In genomic region chr3:40572588-40572987, GRCh38 we compare ENCODE assay signal across 28 cellular contexts.
"Had no signal": no experiment of that assay in that cellular context is flagged by ENCODE, and none has a peak within 500 bp of the region (broad histone marks: within the 10 kb centered on the region; RNA-seq: fewer than 3 reads in every experiment).

No MANE protein-coding gene starts in this region.

- DNase-seq: activated B cell treated with CpG ODN at 0.5 μM for 24 hours; activated CD4-positive, alpha-beta memory T cell treated with anti-CD3 and anti-CD28 coated beads for 36 hours; activated CD4-positive, alpha-beta T cell treated with anti-CD3 and anti-CD28 coated beads for 4 hours; activated CD4-positive, alpha-beta T cell treated with anti-CD3 and anti-CD28 coated beads, Interleukin-2, amount 50 U/mL, for 1 hour; activated CD4-positive, CD25-positive, alpha-beta regulatory T cell treated with anti-CD3 and anti-CD28 coated beads, Interleukin-2, amount 50 U/mL, for 72 hours; activated gamma-delta T cell; activated naive CD4-positive, alpha-beta T cell treated with Interleukin-2 at 50 U/mL for 16 hours; activated naive CD8-positive, alpha-beta T cell treated with anti-CD3 and anti-CD28 coated beads, Interleukin-2, amount 10 ng/mL, durations not matched to agents 7 days and 5 days; activated T-cell treated with anti-CD3 and anti-CD28 coated beads, Interleukin-2, amount 50 U/mL, for 1 hour; activated T-cell treated with anti-CD3 and anti-CD28 coated beads, Interleukin-2, amount 50 U/mL, for 72 hours; amygdala; Karpas-422; NCI-H1048; NCI-H1105 treated with DMSO at 0.1 percent for 48 hours; NCI-H1436; NCI-H1694; NCI-H1930; NCI-H2081 treated with DMSO at 0.1 percent for 48 hours; NCI-H345; NCI-H524 treated with DMSO at 0.1 percent for 48 hours; SHP77; SJCRH30; T1000 had no signal

- H3K27me3 ChIP-seq: ascending aorta, SJCRH30 had no signal

- H3K4me1 Mint-ChIP-seq: activated B cell treated with CpG ODN at 0.5 μM for 24 hours; activated naive CD4-positive, alpha-beta T cell treated with anti-CD3 and anti-CD28 coated beads, Interleukin-2, amount 50 U/mL, for 24 hours; activated naive CD8-positive, alpha-beta T cell treated with anti-CD3 and anti-CD28 coated beads, Interleukin-2, amount 10 ng/mL, durations not matched to agents 7 days and 5 days; activated T-helper 17 cell treated with anti-CD3 and anti-CD28 coated beads, Interleukin-2, amount 50 U/mL, for 72 hours had no signal

- ATAC-seq: activated T-cell treated with anti-CD3 and anti-CD28 coated beads, Interleukin-2, amount 50 U/mL, for 72 hours; activated T-helper 17 cell treated with anti-CD3 and anti-CD28 coated beads, Interleukin-2, amount 50 U/mL, for 72 hours; Panc1 had no signal

- H3K9me3 Mint-ChIP-seq: activated CD4-positive, alpha-beta memory T cell treated with anti-CD3 and anti-CD28 coated beads for 36 hours; activated naive CD4-positive, alpha-beta T cell treated with anti-CD3 and anti-CD28 coated beads, Interleukin-2, amount 50 U/mL, for 24 hours; activated naive CD8-positive, alpha-beta T cell treated with anti-CD3 and anti-CD28 coated beads, Interleukin-2, amount 10 ng/mL, durations not matched to agents 7 days and 5 days; activated T-cell treated with anti-CD3 and anti-CD28 coated beads, Interleukin-2, amount 50 U/mL, for 72 hours; activated T-helper 17 cell treated with anti-CD3 and anti-CD28 coated beads, Interleukin-2, amount 50 U/mL, for 72 hours had no signal

- H3K27ac Mint-ChIP-seq: activated B cell treated with CpG ODN at 0.5 μM for 24 hours; activated CD4-positive, alpha-beta memory T cell treated with anti-CD3 and anti-CD28 coated beads for 36 hours; activated naive CD4-positive, alpha-beta T cell treated with anti-CD3 and anti-CD28 coated beads, Interleukin-2, amount 50 U/mL, for 24 hours; activated naive CD8-positive, alpha-beta T cell treated with anti-CD3 and anti-CD28 coated beads, Interleukin-2, amount 10 ng/mL, durations not matched to agents 7 days and 5 days; activated T-cell treated with anti-CD3 and anti-CD28 coated beads, Interleukin-2, amount 50 U/mL, for 72 hours; activated T-helper 17 cell treated with anti-CD3 and anti-CD28 coated beads, Interleukin-2, amount 50 U/mL, for 72 hours had no signal

- H3K4me1 ChIP-seq: ascending aorta, SJCRH30 had no signal

- H3K4me3 Mint-ChIP-seq: activated B cell treated with CpG ODN at 0.5 μM for 24 hours; activated CD4-positive, alpha-beta memory T cell treated with anti-CD3 and anti-CD28 coated beads for 36 hours; activated naive CD4-positive, alpha-beta T cell treated with anti-CD3 and anti-CD28 coated beads, Interleukin-2, amount 50 U/mL, for 24 hours; activated naive CD8-positive, alpha-beta T cell treated with anti-CD3 and anti-CD28 coated beads, Interleukin-2, amount 10 ng/mL, durations not matched to agents 7 days and 5 days; activated T-cell treated with anti-CD3 and anti-CD28 coated beads, Interleukin-2, amount 50 U/mL, for 72 hours; activated T-helper 17 cell treated with anti-CD3 and anti-CD28 coated beads, Interleukin-2, amount 50 U/mL, for 72 hours had no signal

- H3K9me3 ChIP-seq: ascending aorta, SJCRH30 had no signal

- H3K36me3 Mint-ChIP-seq: activated CD4-positive, alpha-beta memory T cell treated with anti-CD3 and anti-CD28 coated beads for 36 hours; activated naive CD4-positive, alpha-beta T cell treated with anti-CD3 and anti-CD28 coated beads, Interleukin-2, amount 50 U/mL, for 24 hours; activated naive CD8-positive, alpha-beta T cell treated with anti-CD3 and anti-CD28 coated beads, Interleukin-2, amount 10 ng/mL, durations not matched to agents 7 days and 5 days had no signal

- H3K27ac ChIP-seq: ascending aorta, SJCRH30, SK-N-MC had no signal

- H3K36me3 ChIP-seq: ascending aorta, SJCRH30 had no signal

- H3K4me3 ChIP-seq: ascending aorta, SJCRH30, SK-N-MC had no signal
